ENCODE assay signal across 28 cellular contexts in the genomic region with DNA sequence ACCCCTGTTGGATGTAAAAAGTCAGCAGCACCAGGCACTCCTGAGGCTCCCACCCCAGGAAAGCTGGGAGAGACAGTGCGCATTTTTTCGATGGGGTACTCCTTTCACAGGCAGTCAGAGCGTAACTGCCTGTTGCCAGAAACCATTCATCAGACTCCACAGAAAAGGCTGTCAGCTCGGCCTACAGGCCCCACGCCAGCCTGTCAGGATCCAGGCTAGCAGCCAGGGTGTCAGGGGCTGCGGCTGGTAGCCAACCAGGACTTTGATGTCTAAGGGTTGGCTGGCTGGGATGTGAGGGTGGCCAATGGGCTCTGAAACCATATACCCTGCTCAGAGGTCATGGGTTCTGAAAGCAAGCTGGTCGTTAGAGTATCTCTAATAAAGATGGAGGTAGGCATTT.
DNase-seq lines count a peak whose midpoint lies in the region; ATAC-seq and TF ChIP-seq lines count a peak whose summit lies in the region.
"Had no signal": no experiment of that assay in that cellular context is flagged by ENCODE, and none has a peak within 500 bp of the region (broad histone marks: within the 10 kb centered on the region; RNA-seq: fewer than 3 reads in every experiment).

No MANE protein-coding gene starts in this region.

- no peak for TF ChIP-seq EP300 in SK-N-SH (IDR thresholded peaks at IDR 0.05; ENCODE audit: borderline replicate concordance in 1 of 2, low read depth in 1 of 2, low read length in 1 of 2)

- H3K27me3 ChIP-seq in SK-N-SH (ENCODE audit: insufficient read depth) (no peaks in the 10 kb centered on the region), smooth muscle cell (ENCODE audit: low read depth) (no peaks in the 10 kb centered on the region)
- H3K27me3 ChIP-seq: BLaER1 treated with 17β-estradiol and CSF1 and Interleukin-3, amounts not matched to agents 10 nM and 100 nM; pancreas; SJCRH30 had no signal

- peaks cover 0 to 3% (median 0%) of the 10 kb centered on the region in 5 experiments for H3K9me3 Mint-ChIP-seq in brain

- POLR2A ChIA-PET in SK-N-SH (lab: Yijun Ruan, JAX): no interaction called here

- H3F3A ChIP-seq in SK-N-SH (replicated peaks; ENCODE audit: insufficient read depth) (no peaks in the 10 kb centered on the region), smooth muscle cell (ENCODE audit: low read depth) (peaks cover 3% of the 10 kb centered on the region)

- peaks cover 7% of the 10 kb centered on the region for H3K4me1 Mint-ChIP-seq in brain
- H3K4me1 Mint-ChIP-seq: activated CD4-positive, alpha-beta T cell treated with anti-CD3 and anti-CD28 coated beads for 36 hours had no signal

- H3K4me2 ChIP-seq in SK-N-SH (no peak overlapping the region), smooth muscle cell (no peak overlapping the region)
- H3K4me2 ChIP-seq: A549; BLaER1 treated with 17β-estradiol and CSF1 and Interleukin-3, amounts not matched to agents 10 nM and 100 nM; PC-9 had no signal

- H2AFZ ChIP-seq in SK-N-SH (ENCODE audit: low read depth) (peak overlapping the region; percentile 45; the same call in 1 of the 2 replicates), smooth muscle cell (ENCODE audit: low read depth) (no peak overlapping the region)
- H2AFZ ChIP-seq: PC-9 had no signal

- H3K4me3 Mint-ChIP-seq in brain: no peak overlapping the region
- H3K4me3 Mint-ChIP-seq: activated CD4-positive, alpha-beta T cell treated with anti-CD3 and anti-CD28 coated beads for 36 hours; activated naive CD4-positive, alpha-beta T cell treated with anti-CD3 and anti-CD28 coated beads for 36 hours; T-helper 1 cell treated with Interleukin-12 subunit alpha and Interleukin-12 subunit beta and Interleukin-4 antibody, amounts not matched to agents 30 μg/mL and 1 μg/mL, for 36 hours had no signal

- no peaks in the 10 kb centered on the region for H3K9me3 ChIP-seq in SK-N-SH
- H3K9me3 ChIP-seq in smooth muscle cell (replicated peaks; ENCODE audit: low read depth): no peaks in the 10 kb centered on the region
- H3K9me3 ChIP-seq: A549; BLaER1 treated with 17β-estradiol and CSF1 and Interleukin-3, amounts not matched to agents 10 nM and 100 nM; pancreas; SJCRH30 had no signal

- WGBS in SK-N-SH (ENCODE audit: low lambda C conversion rate): 75% methylated on average over 6 of the region's 7 CpGs
- WGBS in smooth muscle cell (ENCODE audit: low lambda C conversion rate): 95% methylated on average over 7 of the region's 7 CpGs

- no peaks in the 10 kb centered on the region for H3K27me3 Mint-ChIP-seq in brain

- no peak for ATAC-seq in SK-N-SH treated with all-trans-retinoic acid at 6 μM for 48 hours
- no peak for ATAC-seq in HG03342 (IDR thresholded peaks at IDR 0.05; ENCODE audit: unreplicated experiment)
- no peak for ATAC-seq in GM21619 (IDR thresholded peaks at IDR 0.05; ENCODE audit: unreplicated experiment)
- ATAC-seq: A549; activated CD4-positive, alpha-beta T cell treated with anti-CD3 and anti-CD28 coated beads for 36 hours; pancreas had no signal

- H3K9ac ChIP-seq in SK-N-SH (no peak overlapping the region), smooth muscle cell (ENCODE audit: low read depth) (no peak overlapping the region)
- H3K9ac ChIP-seq: BLaER1 treated with 17β-estradiol and CSF1 and Interleukin-3, amounts not matched to agents 10 nM and 100 nM had no signal

- H4K20me1 ChIP-seq in SK-N-SH (ENCODE audit: insufficient read depth) (no peaks in the 10 kb centered on the region), smooth muscle cell (ENCODE audit: low read depth) (no peaks in the 10 kb centered on the region)
- H4K20me1 ChIP-seq: BLaER1 treated with 17β-estradiol and CSF1 and Interleukin-3, amounts not matched to agents 10 nM and 100 nM had no signal

- H3K4me1 ChIP-seq in SK-N-SH (ENCODE audit: control insufficient read depth in 1 of 2, insufficient read depth in 2 of 2, low read depth in 1 of 2, low read length in 1 of 2) (peaks cover 2 to 5% of the 10 kb centered on the region in 2 experiments; a peak in 2 of 4 replicates), smooth muscle cell (ENCODE audit: low read depth) (no peaks in the 10 kb centered on the region)
- H3K4me1 ChIP-seq: A549; BLaER1 treated with 17β-estradiol and CSF1 and Interleukin-3, amounts not matched to agents 10 nM and 100 nM; pancreas; SJCRH30 had no signal

- TF ChIP-seq CTCF in SK-N-SH (IDR thresholded peaks at IDR 0.05) (no peak), brain (conservative IDR thresholded peaks at IDR 0.05) (no peak), smooth muscle cell (IDR thresholded peaks at IDR 0.05; ENCODE audit: borderline replicate concordance, insufficient read depth, poor library complexity, severe bottlenecking) (no peak)

- no peaks in the 10 kb centered on the region for H3K36me3 Mint-ChIP-seq in brain

- DNase-seq in SK-N-SH (no peak), left kidney (ENCODE audit: low read depth, low spot score) (peak; percentile 81), smooth muscle cell (lab: John Stamatoyannopoulos, UW; ENCODE audit: unreplicated experiment) (no peak), NCI-H2171 (lab: John Stamatoyannopoulos, UW) (no peak)
- DNase-seq: activated CD4-positive, alpha-beta T cell treated with anti-CD3 and anti-CD28 coated beads for 36 hours; activated naive CD4-positive, alpha-beta T cell treated with anti-CD3 and anti-CD28 coated beads for 36 hours; activated T-cell treated with anti-CD3 and anti-CD28 coated beads, Interleukin-2, amount 50 U/mL, for 48 hours; aorta; cerebellar nuclear complex; effector CD4-positive, alpha-beta T cell; erythroblast; H7; KG1; kidney; mammary epithelial cell; NCI-H1694 treated with DMSO at 0.1 percent for 48 hours; NCI-H2227 treated with DMSO at 0.1 percent for 48 hours; NCI-H82; pancreas; PC-9; SJCRH30 had no signal

- CTCF ChIA-PET in SK-N-SH (lab: Yijun Ruan, JAX): no interaction called here

- H3K4me3 ChIP-seq in SK-N-SH (ENCODE audit: low read depth in 2 of 2, low read length in 1 of 2): no peak overlapping the region
- no peak overlapping the region for H3K4me3 ChIP-seq in smooth muscle cell
- H3K4me3 ChIP-seq: A549; BLaER1 treated with 17β-estradiol and CSF1 and Interleukin-3, amounts not matched to agents 10 nM and 100 nM; pancreas; PC-9; SJCRH30 had no signal

- H3K9me2 ChIP-seq in SK-N-SH: no peaks in the 10 kb centered on the region

- no peak for TF ChIP-seq RAD21 in SK-N-SH (IDR thresholded peaks at IDR 0.05; ENCODE audit: low read length)

- peak overlapping the region in 4 of 5 experiments; percentile 9 to 64 (median 38) for H3K27ac Mint-ChIP-seq in brain
- H3K27ac Mint-ChIP-seq: activated CD4-positive, alpha-beta T cell treated with anti-CD3 and anti-CD28 coated beads for 36 hours; activated naive CD4-positive, alpha-beta T cell treated with anti-CD3 and anti-CD28 coated beads for 36 hours; T-helper 1 cell treated with Interleukin-12 subunit alpha and Interleukin-12 subunit beta and Interleukin-4 antibody, amounts not matched to agents 30 μg/mL and 1 μg/mL, for 36 hours had no signal

- H3K27ac ChIP-seq in SK-N-SH (ENCODE audit: low read depth in 2 of 2, low read length in 1 of 2) (no peak overlapping the region), smooth muscle cell (ENCODE audit: low read depth) (peak overlapping the region; percentile 11)
- H3K27ac ChIP-seq: A549; BLaER1 treated with 17β-estradiol and CSF1 and Interleukin-3, amounts not matched to agents 10 nM and 100 nM; pancreas; PC-9; SJCRH30 had no signal

- H3K79me2 ChIP-seq in SK-N-SH (ENCODE audit: insufficient read depth) (no peaks in the 10 kb centered on the region), smooth muscle cell (ENCODE audit: low read depth) (no peaks in the 10 kb centered on the region)

- H3K36me3 ChIP-seq in SK-N-SH (replicated peaks in 1 of 2; ENCODE audit: control insufficient read depth in 1 of 2, insufficient read depth in 2 of 2, low read length in 1 of 2) (no peaks in the 10 kb centered on the region), smooth muscle cell (ENCODE audit: low read depth) (no peaks in the 10 kb centered on the region)
- H3K36me3 ChIP-seq: BLaER1 treated with 17β-estradiol and CSF1 and Interleukin-3, amounts not matched to agents 10 nM and 100 nM; pancreas; SJCRH30 had no signal

TF ChIP-seq in SK-N-SH, 30 proteins besides CTCF, POLR2A, EP300 and RAD21:
- TF ChIP-seq, protein P1, sequence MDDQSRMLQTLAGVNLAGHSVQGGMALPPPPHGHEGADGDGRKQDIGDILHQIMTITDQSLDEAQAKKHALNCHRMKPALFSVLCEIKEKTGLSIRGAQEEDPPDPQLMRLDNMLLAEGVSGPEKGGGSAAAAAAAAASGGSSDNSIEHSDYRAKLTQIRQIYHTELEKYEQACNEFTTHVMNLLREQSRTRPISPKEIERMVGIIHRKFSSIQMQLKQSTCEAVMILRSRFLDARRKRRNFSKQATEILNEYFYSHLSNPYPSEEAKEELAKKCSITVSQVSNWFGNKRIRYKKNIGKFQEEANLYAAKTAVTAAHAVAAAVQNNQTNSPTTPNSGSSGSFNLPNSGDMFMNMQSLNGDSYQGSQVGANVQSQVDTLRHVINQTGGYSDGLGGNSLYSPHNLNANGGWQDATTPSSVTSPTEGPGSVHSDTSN (IDR thresholded peaks at IDR 0.05): 0 out of 2 replicates have a peak, but pooled peaks have one; percentile 5
- TF ChIP-seq SIN3A (IDR thresholded peaks at IDR 0.05; ENCODE audit: borderline replicate concordance, low read depth, low read length) (no peak), SMC3 (IDR thresholded peaks at IDR 0.05; ENCODE audit: low read depth, low read length) (no peak)

TF ChIP-seq in SK-N-SH treated with all-trans-retinoic acid at 6 μM for 48 hours, 23 proteins besides CTCF, POLR2A, EP300 and RAD21:
- TF ChIP-seq ARNTL (CRISPR knock-in tag; IDR thresholded peaks at IDR 0.05; ENCODE audit: borderline replicate concordance, low read depth) (no peak), OSR1 (CRISPR knock-in tag; IDR thresholded peaks at IDR 0.05) (no peak)
